1 cellular context compared by ENCODE assay signal in genomic region chr5:169550227-169550626, GRCh38.
TF ChIP-seq lines count a peak whose summit lies in the region.

No MANE protein-coding gene starts in this region.

TF ChIP-seq in K562, 482 proteins besides CTCF, POLR2A, EP300 and RAD21 (continued from another document):
- TF ChIP-seq STAT6 (CRISPR knock-in tag; IDR thresholded peaks at IDR 0.05) (no peak), CHAMP1 (IDR thresholded peaks at IDR 0.05) (no peak), NR0B1 (IDR thresholded peaks at IDR 0.05; ENCODE audit: partially characterized antibody) (no peak), ZNF655 (CRISPR knock-in tag; IDR thresholded peaks at IDR 0.05) (no peak), ILK (tag; IDR thresholded peaks at IDR 0.05; ENCODE audit: borderline replicate concordance, low read depth) (no peak), PHF21A (IDR thresholded peaks at IDR 0.05; ENCODE audit: borderline replicate concordance, low read depth) (no peak), MITF (IDR thresholded peaks at IDR 0.05) (no peak)
